8 cellular contexts compared by ENCODE assay signal in genomic region chr16:57795431-57795878, GRCh38. TPM values are rescaled to one million over a fixed set of nuclear protein-coding genes. Genes with fewer than 3 reads are reported as not detected.
DNase-seq lines count a peak whose midpoint lies in the region; ATAC-seq and TF ChIP-seq lines count a peak whose summit lies in the region.

No MANE protein-coding gene starts in this region.

- ATAC-seq in GM21390 (IDR thresholded peaks at IDR 0.05; ENCODE audit: unreplicated experiment) = peak; percentile 45
- ATAC-seq in stimulated activated effector memory CD8-positive, alpha-beta T cell treated with anti-CD3 and anti-CD28 coated beads, Interleukin-12 subunit alpha, Interleukin-12 subunit beta, amount 100 ng/mL, for 72 hours = peak; percentile 61
- ATAC-seq in GM21786 (IDR thresholded peaks at IDR 0.05; ENCODE audit: unreplicated experiment) = no peak

- no peaks in the 10 kb centered on the region for H3K27me3 ChIP-seq in Caco-2 (replicated peaks; ENCODE audit: control insufficient read depth, insufficient read depth, low read length)

- H3K4me3 Mint-ChIP-seq in Caco-2 (ENCODE audit: unreplicated experiment) = peak overlapping the region; percentile 9
- no peak overlapping the region for H3K4me3 Mint-ChIP-seq in stimulated activated effector memory CD8-positive, alpha-beta T cell treated with anti-CD3 and anti-CD28 coated beads, Interleukin-12 subunit alpha, Interleukin-12 subunit beta, amount 100 ng/mL, for 72 hours

- H3K27me3 Mint-ChIP-seq in Caco-2 (ENCODE audit: insufficient read depth, unreplicated experiment) = no peaks in the 10 kb centered on the region

- H3K9me3 ChIP-seq in Caco-2 = no peaks in the 10 kb centered on the region

- DNase-seq in Caco-2 = peak; percentile 76 to 82
- peak; percentile 32 for DNase-seq in NCI-H226
- peak; percentile 31 to 33 for DNase-seq in activated CD4-positive, alpha-beta T cell treated with anti-CD3 and anti-CD28 coated beads, Interleukin-2, amount 50 U/mL, for 48 hours
- DNase-seq in head of caudate nucleus = peak in 38 of 42 donors; percentile 40 to 88 (median 66)
- DNase-seq in stimulated activated effector memory CD8-positive, alpha-beta T cell treated with anti-CD3 and anti-CD28 coated beads, Interleukin-12 subunit alpha, Interleukin-12 subunit beta, amount 100 ng/mL, for 72 hours (ENCODE audit: low spot score in 2 of 2) = no peak
- no peak for DNase-seq in effector CD4-positive, alpha-beta T cell

- peaks cover 33% of the 10 kb centered on the region for H3K36me3 Mint-ChIP-seq in Caco-2 (ENCODE audit: insufficient read depth, unreplicated experiment)
- H3K36me3 Mint-ChIP-seq in stimulated activated effector memory CD8-positive, alpha-beta T cell treated with anti-CD3 and anti-CD28 coated beads, Interleukin-12 subunit alpha, Interleukin-12 subunit beta, amount 100 ng/mL, for 72 hours = peaks cover 5% of the 10 kb centered on the region

- CTCF ChIA-PET in Caco-2 (lab: Charles Lee) = interaction anchor here (0.7 to 2.9 kb wide), 15 partner anchors 8 to 248 kb away, joined by 3 to 38 read pairs (median 4); no protein-coding TSS in a partner anchor

- no peaks in the 10 kb centered on the region for H3K36me3 ChIP-seq in Caco-2 (ENCODE audit: control insufficient read depth, insufficient read depth, low read length)

- H3K4me1 ChIP-seq in Caco-2 = peaks cover 46% of the 10 kb centered on the region

- BruUV-seq in Caco-2 (replicated peaks; lab: Mats Ljungman, UMichigan) = no TSS peak

- intact Hi-C loops in Caco-2 (cut with micrococcal nuclease; ENCODE audit: unreplicated experiment) = loop anchor here (1.0 to 5.0 kb wide), 4 partner anchors 68 to 332 kb away; partner anchors contain the start of genes CFAP20, USB1 and ZNF319
- intact Hi-C loops in head of caudate nucleus (cut with DNase I) = loop anchor here (10.0 kb wide), 1 partner anchor 69 kb away; no protein-coding TSS in a partner anchor

- H3K4me1 Mint-ChIP-seq in Caco-2 (ENCODE audit: low read depth, unreplicated experiment) = peaks cover 40% of the 10 kb centered on the region
- peaks cover 24% of the 10 kb centered on the region for H3K4me1 Mint-ChIP-seq in stimulated activated effector memory CD8-positive, alpha-beta T cell treated with anti-CD3 and anti-CD28 coated beads, Interleukin-12 subunit alpha, Interleukin-12 subunit beta, amount 100 ng/mL, for 72 hours

- peak overlapping the region; percentile 69 for H3K27ac Mint-ChIP-seq in Caco-2 (ENCODE audit: unreplicated experiment)
- no peak overlapping the region for H3K27ac Mint-ChIP-seq in stimulated activated effector memory CD8-positive, alpha-beta T cell treated with anti-CD3 and anti-CD28 coated beads, Interleukin-12 subunit alpha, Interleukin-12 subunit beta, amount 100 ng/mL, for 72 hours

- TF ChIP-seq CTCF in Caco-2 (IDR thresholded peaks at IDR 0.05; ENCODE audit: insufficient read depth in 1 of 2, low read depth in 1 of 2, low read length in 1 of 2, severe bottlenecking in 1 of 2, unreplicated experiment in 1 of 2) = peak; percentile 75

- H3K9me3 Mint-ChIP-seq in Caco-2 (ENCODE audit: unreplicated experiment) = no peaks in the 10 kb centered on the region
- no peaks in the 10 kb centered on the region for H3K9me3 Mint-ChIP-seq in stimulated activated effector memory CD8-positive, alpha-beta T cell treated with anti-CD3 and anti-CD28 coated beads, Interleukin-12 subunit alpha, Interleukin-12 subunit beta, amount 100 ng/mL, for 72 hours

- H3K4me3 ChIP-seq in Caco-2 (ENCODE audit: low read depth, low read length) = no peak overlapping the region

- POLR2A ChIA-PET in Caco-2 (lab: Charles Lee) = interaction anchor here (0.6 to 1.1 kb wide), 3 partner anchors 68 to 202 kb away, joined by 3 read pairs; no protein-coding TSS in a partner anchor

RNA-seq across cellular contexts. Expression of gene KIFC3, which starts 6.8 kb away (rescaled TPM):
- 103 and 108 TPM in 2 replicates for total RNA-seq in Caco-2 (2022)

RNA-seq across cellular contexts. Expression of gene KATNB1, which starts 59.9 kb away (rescaled TPM):
- 31.8 and 32.4 TPM in 2 replicates for total RNA-seq in Caco-2 (2022)

Comparison
In these comparisons a context has a peak if more than half of its experiments do, and no peak if none do; other contexts are left out.
1. DNase-seq: peak in Caco-2 (2 of 2), NCI-H226 (single experiment), activated CD4-positive, alpha-beta T cell treated with anti-CD3 and anti-CD28 coated beads, Interleukin-2, amount 50 U/mL, for 48 hours (2 of 2) and head of caudate nucleus (38 of 42); none in stimulated activated effector memory CD8-positive, alpha-beta T cell treated with anti-CD3 and anti-CD28 coated beads, Interleukin-12 subunit alpha, Interleukin-12 subunit beta, amount 100 ng/mL, for 72 hours (0 of 2) and effector CD4-positive, alpha-beta T cell (single experiment).